ENCODE assay signal across 5 cellular contexts in genomic region chr1:110030687-110031086, GRCh38.
DNase-seq lines count a peak whose midpoint lies in the region; TF ChIP-seq lines count a peak whose summit lies in the region.
"Not testable (repeated sequence)": the region's sequence is repeated elsewhere in the genome, so short reads cannot be mapped to it uniquely, and the experiment has no call there.

No MANE protein-coding gene starts in this region.

- peak overlapping the region; percentile 22 for H3K27ac ChIP-seq in HUES48 (ENCODE audit: low read depth, low read length)

- H3K4me1 Mint-ChIP-seq in T-helper 1 cell treated with Interleukin-12 subunit alpha and Interleukin-12 subunit beta and Interleukin-4 antibody, amounts not matched to agents 30 μg/mL and 1 μg/mL, for 36 hours (ENCODE audit: low read depth): peaks cover 37% of the 10 kb centered on the region
- peaks cover 50% of the 10 kb centered on the region for H3K4me1 Mint-ChIP-seq in activated naive CD4-positive, alpha-beta T cell treated with anti-CD3 and anti-CD28 coated beads, Interleukin-2, amount 50 U/mL, for 24 hours
- H3K4me1 Mint-ChIP-seq in nephron progenitor cell: peaks cover 50% of the 10 kb centered on the region

- not testable (repeated sequence) for H3K9ac ChIP-seq in HUES48 (ENCODE audit: low read depth, low read length)

- H3K4me3 Mint-ChIP-seq in T-helper 1 cell treated with Interleukin-12 subunit alpha and Interleukin-12 subunit beta and Interleukin-4 antibody, amounts not matched to agents 30 μg/mL and 1 μg/mL, for 36 hours: peak overlapping the region; percentile 77
- H3K4me3 Mint-ChIP-seq in activated naive CD4-positive, alpha-beta T cell treated with anti-CD3 and anti-CD28 coated beads, Interleukin-2, amount 50 U/mL, for 24 hours: peak overlapping the region; percentile 85
- H3K4me3 Mint-ChIP-seq in nephron progenitor cell: not testable (repeated sequence)

- not testable (repeated sequence) for H3K36me3 ChIP-seq in HUES48 (ENCODE audit: control insufficient read depth, insufficient read depth, low read length)

- not testable (repeated sequence) for DNase-seq in fibroblast of pulmonary artery (ENCODE audit: low read depth); nephron progenitor cell

- not testable (repeated sequence) for H3K9me3 Mint-ChIP-seq in T-helper 1 cell treated with Interleukin-12 subunit alpha and Interleukin-12 subunit beta and Interleukin-4 antibody, amounts not matched to agents 30 μg/mL and 1 μg/mL, for 36 hours; activated naive CD4-positive, alpha-beta T cell treated with anti-CD3 and anti-CD28 coated beads, Interleukin-2, amount 50 U/mL, for 24 hours; nephron progenitor cell

- not testable (repeated sequence) for TF ChIP-seq CTCF in fibroblast of pulmonary artery (IDR thresholded peaks at IDR 0.05; ENCODE audit: low read length, missing control alignments); nephron progenitor cell (IDR thresholded peaks at IDR 0.05)

- peaks cover 20% of the 10 kb centered on the region for H3K4me1 ChIP-seq in HUES48 (ENCODE audit: control insufficient read depth, insufficient read depth, low read length)

- not testable (repeated sequence) for H3K27me3 Mint-ChIP-seq in T-helper 1 cell treated with Interleukin-12 subunit alpha and Interleukin-12 subunit beta and Interleukin-4 antibody, amounts not matched to agents 30 μg/mL and 1 μg/mL, for 36 hours (ENCODE audit: low read depth); activated naive CD4-positive, alpha-beta T cell treated with anti-CD3 and anti-CD28 coated beads, Interleukin-2, amount 50 U/mL, for 24 hours; nephron progenitor cell (ENCODE audit: low read depth, poor library complexity)

- not testable (repeated sequence) for H3K36me3 Mint-ChIP-seq in T-helper 1 cell treated with Interleukin-12 subunit alpha and Interleukin-12 subunit beta and Interleukin-4 antibody, amounts not matched to agents 30 μg/mL and 1 μg/mL, for 36 hours (ENCODE audit: low read depth); activated naive CD4-positive, alpha-beta T cell treated with anti-CD3 and anti-CD28 coated beads, Interleukin-2, amount 50 U/mL, for 24 hours; nephron progenitor cell (ENCODE audit: low read depth)

- not testable (repeated sequence) for H3K9me3 ChIP-seq in HUES48 (ENCODE audit: control insufficient read depth, insufficient read depth, low read length)

- not testable (repeated sequence) for H3K27me3 ChIP-seq in HUES48 (ENCODE audit: control insufficient read depth, insufficient read depth, low read length)

- H3K4me3 ChIP-seq in HUES48 (ENCODE audit: low read depth, low read length) (peak overlapping the region; percentile 11; the same call in 1 of the 2 replicates), fibroblast of pulmonary artery (replicated peaks; ENCODE audit: low read depth, low read length) (peak overlapping the region; percentile 3)

- H3K27ac Mint-ChIP-seq in T-helper 1 cell treated with Interleukin-12 subunit alpha and Interleukin-12 subunit beta and Interleukin-4 antibody, amounts not matched to agents 30 μg/mL and 1 μg/mL, for 36 hours: peak overlapping the region; percentile 86
- peak overlapping the region; percentile 97 for H3K27ac Mint-ChIP-seq in activated naive CD4-positive, alpha-beta T cell treated with anti-CD3 and anti-CD28 coated beads, Interleukin-2, amount 50 U/mL, for 24 hours
- H3K27ac Mint-ChIP-seq in nephron progenitor cell: peak overlapping the region; percentile 25

Comparison
In these comparisons a context has a peak if more than half of its experiments do, and no peak if none do; other contexts are left out.
1. H3K27ac Mint-ChIP-seq: peak in every context shown above with its lines; median percentile 97 in activated naive CD4-positive, alpha-beta T cell treated with anti-CD3 and anti-CD28 coated beads, Interleukin-2, amount 50 U/mL, for 24 hours; 86 in T-helper 1 cell treated with Interleukin-12 subunit alpha and Interleukin-12 subunit beta and Interleukin-4 antibody, amounts not matched to agents 30 μg/mL and 1 μg/mL, for 36 hours; 25 in nephron progenitor cell.